ENCODE assay signal across 20 cellular contexts in genomic region chr15:97319316-97319715, GRCh38.
A peak's percentile ranks its signal among the peaks of the same experiment; 100 is the strongest.
DNase-seq lines count a peak whose midpoint lies in the region; ATAC-seq and TF ChIP-seq lines count a peak whose summit lies in the region.
"Had no signal": no experiment of that assay in that cellular context is flagged by ENCODE, and none has a peak within 500 bp of the region (broad histone marks: within the 10 kb centered on the region; RNA-seq: fewer than 3 reads in every experiment).

No MANE protein-coding gene starts in this region.

- H3K9me3 ChIP-seq in A673 (ENCODE audit: low read depth, low read length, poor library complexity, severe bottlenecking): no peaks in the 10 kb centered on the region
- H3K9me3 ChIP-seq: MG63 had no signal

- CTCF ChIA-PET in A673 (lab: Charles Lee): no interaction called here

- intact Hi-C loops in A673 (cut with micrococcal nuclease; ENCODE audit: unreplicated experiment): no loop called here

- H3K36me3 Mint-ChIP-seq in progenitor cell of endocrine pancreas (ENCODE audit: insufficient read depth): peaks cover 1% of the 10 kb centered on the region

- no TSS peak for BruUV-seq in A673 (replicated peaks; lab: Mats Ljungman, UMichigan)

- H3K4me1 ChIP-seq in A673 (ENCODE audit: insufficient read depth, low read length, poor library complexity, severe bottlenecking): peaks cover 20% of the 10 kb centered on the region

- in situ Hi-C loops in Caki2 (cut with HindIII; ENCODE audit: low pct_unique_long_range_greater_than_20kb, low sequenced_read_pairs): no loop called here

- ATAC-seq in GM21447 (IDR thresholded peaks at IDR 0.05; ENCODE audit: unreplicated experiment): no peak
- no peak for ATAC-seq in GM19351 (IDR thresholded peaks at IDR 0.05; ENCODE audit: unreplicated experiment)
- ATAC-seq: GM23338 had no signal

- H3K4me1 Mint-ChIP-seq in progenitor cell of endocrine pancreas (ENCODE audit: low read depth): peaks cover 14% of the 10 kb centered on the region
- H3K4me1 Mint-ChIP-seq: GM23338 had no signal

- H3K27me3 Mint-ChIP-seq in progenitor cell of endocrine pancreas: no peaks in the 10 kb centered on the region

- H3K36me3 ChIP-seq in A673 (ENCODE audit: insufficient read depth, low read length, poor library complexity, severe bottlenecking): no peaks in the 10 kb centered on the region
- H3K36me3 ChIP-seq: MG63 had no signal

- no peak overlapping the region for H3K4me3 ChIP-seq in A673 (ENCODE audit: low read depth, low read length, poor library complexity, severe bottlenecking)
- H3K4me3 ChIP-seq: GM23338, MG63 had no signal

- no peak overlapping the region for H3K4me3 Mint-ChIP-seq in progenitor cell of endocrine pancreas (ENCODE audit: low read depth)
- H3K4me3 Mint-ChIP-seq: GM23338, H9, HFFc6 had no signal

- H3K9me3 Mint-ChIP-seq in progenitor cell of endocrine pancreas (ENCODE audit: low read depth): no peaks in the 10 kb centered on the region
- H3K9me3 Mint-ChIP-seq: GM23338 had no signal

- peak overlapping the region; percentile 25 for H3K27ac Mint-ChIP-seq in progenitor cell of endocrine pancreas
- H3K27ac Mint-ChIP-seq: GM23338, HFFc6 had no signal

- no peak overlapping the region for H3K27ac ChIP-seq in A673 (ENCODE audit: low read depth, low read length, poor library complexity, severe bottlenecking)
- H3K27ac ChIP-seq: 22Rv1, RWPE1 had no signal

- POLR2A ChIA-PET in A673 (lab: Charles Lee; ENCODE audit: low non-redundant PET): no interaction called here

- H3K27me3 ChIP-seq in A673 (replicated peaks; ENCODE audit: insufficient read depth, low read depth, low read length, poor library complexity): no peaks in the 10 kb centered on the region
- H3K27me3 ChIP-seq: MG63 had no signal

- TF ChIP-seq CTCF in progenitor cell of endocrine pancreas (IDR thresholded peaks at IDR 0.05; ENCODE audit: unreplicated experiment): no peak
- no peak for TF ChIP-seq CTCF in A673 (conservative IDR thresholded peaks at IDR 0.05; ENCODE audit: low read depth, low read length)

- DNase-seq in Caki2 (ENCODE audit: low read depth) (peak; percentile 95), SW480 (ENCODE audit: low spot score) (peak; percentile 87), kidney glomerular epithelial cell (lab: John Stamatoyannopoulos, UW) (peak; percentile 88), progenitor cell of endocrine pancreas (ENCODE audit: low spot score, unreplicated experiment) (no peak), A673 (ENCODE audit: low spot score) (no peak)
- DNase-seq: ACHN, H9, HFFc6, KBM-7, MG63, NCI-H1417, NCI-H1694, NCI-H2029 treated with DMSO at 0.1 percent for 48 hours, NCI-H526 treated with DMSO at 0.1 percent for 48 hours, SHP77 had no signal

Comparison
In these comparisons a context has a peak if more than half of its experiments do, and no peak if none do; other contexts are left out.
1. DNase-seq: peak in Caki2 (single experiment), SW480 (single experiment) and kidney glomerular epithelial cell (single experiment); none in progenitor cell of endocrine pancreas (single experiment) and A673 (single experiment).